ENCODE assay signal across 12 cellular contexts in genomic region chr6:104940238-104940880, GRCh38. TPM values are rescaled to one million over a fixed set of nuclear protein-coding genes. Genes with fewer than 3 reads are reported as not detected.
A peak's percentile ranks its signal among the peaks of the same experiment; 100 is the strongest.
DNase-seq lines count a peak whose midpoint lies in the region; ATAC-seq, FAIRE-seq and TF ChIP-seq lines count a peak whose summit lies in the region.
"Had no signal": no experiment of that assay in that cellular context is flagged by ENCODE, and none has a peak within 500 bp of the region (broad histone marks: within the 10 kb centered on the region; RNA-seq: fewer than 3 reads in every experiment).

No MANE protein-coding gene starts in this region.

- H3K36me3 ChIP-seq in HepG2 (replicated peaks in 1 of 2; ENCODE audit: control insufficient read depth in 1 of 2, insufficient read depth in 2 of 2, low read length in 2 of 2), result no peaks in the 10 kb centered on the region
- no peaks in the 10 kb centered on the region for H3K36me3 ChIP-seq in right lobe of liver
- no peaks in the 10 kb centered on the region for H3K36me3 ChIP-seq in endothelial cell of umbilical vein (ENCODE audit: control insufficient read depth in 2 of 2, extremely low read depth in 1 of 2, insufficient read depth in 2 of 2, low read length in 2 of 2)
- H3K36me3 ChIP-seq in thymus (ENCODE audit: control insufficient read depth, insufficient read depth), result no peaks in the 10 kb centered on the region

- H3K27me3 Mint-ChIP-seq in naive B cell, result peaks cover 28 to 41% (median 34%) of the 10 kb centered on the region in 3 donors

- H2AFZ ChIP-seq in HepG2 (ENCODE audit: low read length) (peak overlapping the region; percentile 30), endothelial cell of umbilical vein (ENCODE audit: low read depth, low read length) (peak overlapping the region; percentile 89)

- H3K27ac Mint-ChIP-seq in naive B cell, result no peak overlapping the region
- H3K27ac Mint-ChIP-seq: HFFc6 had no signal

- H3K27me3 ChIP-seq in HepG2 (ENCODE audit: control insufficient read depth in 1 of 2, insufficient read depth in 2 of 2, low read length in 2 of 2) (no peaks in the 10 kb centered on the region), right lobe of liver (peaks cover 11 to 12% of the 10 kb centered on the region in 2 donors), endothelial cell of umbilical vein (ENCODE audit: control insufficient read depth in 2 of 2, insufficient read depth in 2 of 2, low read length in 2 of 2) (peaks cover 12 to 53% of the 10 kb centered on the region in 2 experiments), thymus (ENCODE audit: control insufficient read depth, insufficient read depth) (peaks cover 25% of the 10 kb centered on the region)

- H3K27ac ChIP-seq in HepG2 (ENCODE audit: extremely low read length, insufficient read depth, low read length) (peak overlapping the region; percentile 88), right lobe of liver (no peak overlapping the region), endothelial cell of umbilical vein (ENCODE audit: insufficient read depth, low read depth, low read length) (no peak overlapping the region), thymus (ENCODE audit: low read depth) (no peak overlapping the region)

- 43% methylated on average over 4 of the region's 87 CpGs for WGBS in HepG2 (ENCODE audit: low lambda C conversion rate)
- 40% methylated on average over 1 of the region's 87 CpGs for WGBS in right lobe of liver (ENCODE audit: insufficient coverage, low coverage, low lambda C conversion rate, missing lambda C conversion rate)
- WGBS in thymus, result 20% methylated on average over 87 of the region's 87 CpGs

- H3K9me3 ChIP-seq in HepG2 (ENCODE audit: low read length) (no peaks in the 10 kb centered on the region), right lobe of liver (no peaks in the 10 kb centered on the region), endothelial cell of umbilical vein (replicated peaks; ENCODE audit: control insufficient read depth, insufficient read depth, low read length) (no peaks in the 10 kb centered on the region), thymus (ENCODE audit: control insufficient read depth) (peaks cover 9% of the 10 kb centered on the region)

- H3K4me1 ChIP-seq in HepG2 (ENCODE audit: insufficient read depth, low read length) (peaks cover 12% of the 10 kb centered on the region), right lobe of liver (peaks cover 0 to 3% (median 0%) of the 10 kb centered on the region in 4 donors), endothelial cell of umbilical vein (ENCODE audit: control insufficient read depth, extremely low read depth, insufficient read depth, low read length) (peaks cover 4% of the 10 kb centered on the region), thymus (ENCODE audit: control insufficient read depth, insufficient read depth, low read length) (peaks cover 5% of the 10 kb centered on the region)

- H3K4me2 ChIP-seq in HepG2 (ENCODE audit: low read depth, low read length) (peak overlapping the region; percentile 92), endothelial cell of umbilical vein (ENCODE audit: insufficient read depth, low read length) (peak overlapping the region; percentile 69)

- TF ChIP-seq RAD21 in HepG2 (CRISPR knock-in tag; IDR thresholded peaks at IDR 0.05), result 0 out of 2 replicates have a peak, but pooled peaks have one; percentile 14

- ATAC-seq in HepG2 (peak; percentile 83), right lobe of liver (no peak), naive B cell (ENCODE audit: low read depth in 2 of 2) (no peak)

- peaks cover 0 to 22% (median 9%) of the 10 kb centered on the region in 7 donors for H3K9me3 Mint-ChIP-seq in naive B cell
- H3K9me3 Mint-ChIP-seq: HFFc6 had no signal

- H3K4me3 ChIP-seq in HepG2 (replicated peaks in 1 of 3; ENCODE audit: insufficient read depth in 1 of 3, low read depth in 2 of 3, low read length in 3 of 3), result peak overlapping the region; percentile 74 to 92 (median 76)
- peak overlapping the region in 1 of 3 donors; percentile 34 for H3K4me3 ChIP-seq in right lobe of liver
- H3K4me3 ChIP-seq in endothelial cell of umbilical vein (replicated peaks in 1 of 3; ENCODE audit: insufficient read depth in 1 of 3, low read depth in 1 of 3, low read length in 3 of 3), result peak overlapping the region in 2 of 3 experiments; percentile 38 to 42
- peak overlapping the region; percentile 36 for H3K4me3 ChIP-seq in thymus (ENCODE audit: low read length)

- H3K9me1 ChIP-seq in endothelial cell of umbilical vein (replicated peaks; ENCODE audit: control insufficient read depth, extremely low read depth, insufficient read depth, low read length), result no peaks in the 10 kb centered on the region

- CTCF ChIA-PET in HepG2 (lab: Yijun Ruan, JAX; ENCODE audit: low intra/inter-chr PET ratio, low total read pairs) (interaction anchor here (2.4 kb wide), 1 partner anchor 137 kb away, joined by 33 read pairs; no protein-coding TSS in a partner anchor), endothelial cell of umbilical vein (lab: Charles Lee) (interaction anchor here (0.9 to 3.7 kb wide), 5 partner anchors 15 to 151 kb away, joined by 3 to 34 read pairs (median 3); partner anchors contain the start of gene LIN28B), HEK293T (lab: Yijun Ruan, JAX) (no interaction called here)

- H3K4me1 Mint-ChIP-seq in naive B cell, result peaks cover 0 to 7% (median 4%) of the 10 kb centered on the region in 3 donors

- peak overlapping the region in 6 of 8 donors; percentile 19 to 75 (median 42) for H3K4me3 Mint-ChIP-seq in naive B cell
- H3K4me3 Mint-ChIP-seq: HFFc6 had no signal

- in situ Hi-C loops in HepG2 (cut with HindIII; ENCODE audit: extremely low pct_ligation_motif_present, low pct_unique_long_range_greater_than_20kb), result loop anchor here (5.0 kb wide), 1 partner anchor 137 kb away; no protein-coding TSS in a partner anchor

- intact Hi-C loops in HepG2 (cut with micrococcal nuclease; ENCODE audit: unreplicated experiment), result loop anchor here (2.0 kb wide), 1 partner anchor 14 kb away; no protein-coding TSS in a partner anchor
- intact Hi-C loops in right lobe of liver (cut with DNase I), result no loop called here
- intact Hi-C loops in endothelial cell of umbilical vein (cut with micrococcal nuclease), result loop anchor here (2.0 to 5.0 kb wide), 4 partner anchors 83 to 1362 kb away; partner anchors contain the start of gene HACE1

- no peak for TF ChIP-seq EP300 in HepG2 (IDR thresholded peaks at IDR 0.05; ENCODE audit: low read depth in 2 of 2, low read length in 2 of 2)
- TF ChIP-seq EP300 in HepG2 (CRISPR knock-in tag; IDR thresholded peaks at IDR 0.05; ENCODE audit: borderline replicate concordance), result no peak

- TF ChIP-seq POLR2A in HepG2 (IDR thresholded peaks at IDR 0.05; ENCODE audit: insufficient read depth in 1 of 2, low read depth in 2 of 2, low read length in 2 of 2) (peak; percentile 20 to 24; a peak in 1 of 4 replicates), right lobe of liver (IDR thresholded peaks at IDR 0.05) (no peak), endothelial cell of umbilical vein (IDR thresholded peaks at IDR 0.05; ENCODE audit: low read depth, low read length) (no peak)

- H4K20me1 ChIP-seq in HepG2 (ENCODE audit: insufficient read depth, low read length) (no peaks in the 10 kb centered on the region), endothelial cell of umbilical vein (replicated peaks; ENCODE audit: control insufficient read depth, extremely low read depth, insufficient read depth, low read length) (no peaks in the 10 kb centered on the region)

- no TSS peak for BruUV-seq in HepG2 (replicated peaks; lab: Mats Ljungman, UMichigan)
- BruUV-seq in endothelial cell of umbilical vein (replicated peaks; lab: Mats Ljungman, UMichigan), result no TSS peak

- dilution Hi-C loops in endothelial cell of umbilical vein (cut with MboI; ENCODE audit: extremely low pct_ligation_motif_present, low sequenced_read_pairs), result no loop called here

- TF ChIP-seq CTCF in HepG2 (CRISPR knock-in tag; IDR thresholded peaks at IDR 0.05), result no peak
- TF ChIP-seq CTCF in right lobe of liver (IDR thresholded peaks at IDR 0.05), result no peak
- no peak for TF ChIP-seq CTCF in endothelial cell of umbilical vein (IDR thresholded peaks at IDR 0.05; ENCODE audit: extremely low read depth in 1 of 2, insufficient read depth in 1 of 2, low read depth in 1 of 2, low read length in 2 of 2)

- no peaks in the 10 kb centered on the region for H3K36me3 Mint-ChIP-seq in naive B cell

- H3K9ac ChIP-seq in HepG2 (ENCODE audit: insufficient read depth, low read depth, low read length) (peak overlapping the region; percentile 82), endothelial cell of umbilical vein (replicated peaks; ENCODE audit: extremely low read depth, insufficient read depth, low read length) (no peak overlapping the region)

- DNase-seq in HepG2 (ENCODE audit: low spot score) (peak; percentile 54), right lobe of liver (no peak), endothelial cell of umbilical vein (ENCODE audit: low read depth, low spot score) (no peak), naive B cell (no peak), NCI-H748 treated with DMSO at 0.1 percent for 48 hours (lab: John Stamatoyannopoulos, UW) (no peak), HEK293T (ENCODE audit: extremely low spot score) (no peak), NCI-H1105 (lab: John Stamatoyannopoulos, UW) (no peak)
- DNase-seq: HFFc6 had no signal

- POLR2A ChIA-PET in HepG2 (lab: Yijun Ruan, JAX), result interaction anchor here (1.0 to 2.2 kb wide), 3 partner anchors 15 to 81 kb away, joined by 3 to 7 read pairs (median 5); partner anchors contain the start of gene LIN28B
- POLR2A ChIA-PET in endothelial cell of umbilical vein (lab: Charles Lee), result no interaction called here
- POLR2A ChIA-PET in HEK293T (lab: Yijun Ruan, JAX), result no interaction called here

- FAIRE-seq in HepG2 (lab: Jason Lieb, UNC) (no peak), endothelial cell of umbilical vein (lab: Jason Lieb, UNC) (no peak)
- FAIRE-seq: GM18507 had no signal

- H3K79me2 ChIP-seq in HepG2 (ENCODE audit: insufficient read depth, low read length), result peaks cover 32% of the 10 kb centered on the region
- H3K79me2 ChIP-seq in endothelial cell of umbilical vein (ENCODE audit: control insufficient read depth, insufficient read depth, low read length), result no peaks in the 10 kb centered on the region

RNA-seq across cellular contexts. Expression of gene LIN28B, which starts 16.5 kb away (rescaled TPM):
- total RNA-seq in HepG2 (2016; rRNA removed; fragmentation: Illumina TruSeq; extraction: Trizol), result 56.8 and 100 TPM in 2 replicates
- total RNA-seq in HepG2 (2016; cell fraction: cytosol; rRNA removed; fragmentation: Illumina TruSeq; extraction: Trizol; ENCODE audit: low read depth), result 13.7 and 13.8 TPM in 2 replicates
- total RNA-seq in HepG2 (2016; cell fraction: insoluble cytoplasmic fraction; rRNA removed; fragmentation: Illumina TruSeq; extraction: Trizol), result 57.6 and 96.8 TPM in 2 replicates
- 35.2 and 40.8 TPM in 2 replicates for total RNA-seq in HepG2 (2016; cell fraction: membrane; rRNA removed; fragmentation: Illumina TruSeq; extraction: Trizol)
- 41.3 and 44.0 TPM in 2 replicates for total RNA-seq in HepG2 (2016; cell fraction: nucleus; rRNA removed; fragmentation: Illumina TruSeq; extraction: Trizol)
- polyA plus RNA-seq in HepG2 (2011; rRNA removed), result 8.8 and 14.5 TPM in 2 replicates
- 6.2 and 8.3 TPM in 2 replicates for polyA plus RNA-seq in HepG2 (2011; cell fraction: cytosol; rRNA removed)
- polyA plus RNA-seq in HepG2 (2011; cell fraction: nucleus; rRNA removed), result 4.0 and 4.5 TPM in 2 replicates
- polyA plus RNA-seq in HepG2 (2012), result 14.9 and 19.0 TPM in 2 replicates
- 2.5 and 2.6 TPM in 2 replicates for polyA plus RNA-seq in HepG2 (2016; cell fraction: cytosol; fragmentation: Illumina TruSeq; extraction: Trizol; ENCODE audit: low read depth)
- 60.7 and 65.9 TPM in 2 replicates for polyA plus RNA-seq in HepG2 (2016; cell fraction: insoluble cytoplasmic fraction; fragmentation: Illumina TruSeq; extraction: Trizol; ENCODE audit: low read depth)
- polyA plus RNA-seq in HepG2 (2016; cell fraction: membrane; fragmentation: Illumina TruSeq; extraction: Trizol; ENCODE audit: low read depth), result 14.5 and 15.6 TPM in 2 replicates
- 29.8 and 30.3 TPM in 2 replicates for polyA plus RNA-seq in HepG2 (2016; cell fraction: nucleus; fragmentation: Illumina TruSeq; extraction: Trizol; ENCODE audit: insufficient read depth, low read depth)
- polyA minus RNA-seq in HepG2 (2011; rRNA and poly(A)+ RNA removed; ENCODE audit: low replicate concordance), result 0.07 and 15.4 TPM in 2 replicates
- 22.1 and 22.7 TPM in 2 replicates for polyA minus RNA-seq in HepG2 (2011; cell fraction: cytosol; rRNA and poly(A)+ RNA removed)
- 19.1 and 20.3 TPM in 2 replicates for polyA minus RNA-seq in HepG2 (2011; cell fraction: nucleus; rRNA and poly(A)+ RNA removed)
- not detected for total RNA-seq in right lobe of liver
- total RNA-seq in endothelial cell of umbilical vein, result not detected in 2 replicates
- polyA plus RNA-seq in endothelial cell of umbilical vein, result not detected in 2 replicates
- not detected in 2 replicates for polyA plus RNA-seq in endothelial cell of umbilical vein (2011; cell fraction: cytosol; rRNA removed)
- 0.05 TPM in 1 of 2 replicates, not detected in the other for polyA plus RNA-seq in endothelial cell of umbilical vein (2011; cell fraction: nucleus; rRNA removed)
- 0.04 TPM in 1 of 2 replicates, not detected in the other for polyA plus RNA-seq in endothelial cell of umbilical vein (2012)
- 0.32 and 0.59 TPM in 2 replicates for polyA minus RNA-seq in endothelial cell of umbilical vein
- not detected for polyA minus RNA-seq in endothelial cell of umbilical vein (2011; cell fraction: cytosol; rRNA and poly(A)+ RNA removed)
- polyA minus RNA-seq in endothelial cell of umbilical vein (2011; cell fraction: nucleus; rRNA and poly(A)+ RNA removed), result not detected in 2 replicates
- polyA plus RNA-seq in naive B cell (ENCODE audit: low read depth in 6 of 6), result not detected
- polyA plus RNA-seq in thymus, result 0.02 TPM
- total RNA-seq: HFFc6; renal cortical epithelial cell; T-helper 2 cell treated with Interferon-gamma antibody and Interleukin-4, amounts not matched to agents 100 ng/mL and 5 ng/mL, for 36 hours had no signal

Comparison
In these comparisons a context has a peak if more than half of its experiments do, and no peak if none do; other contexts are left out.
1. POLR2A ChIP-seq: peak in HepG2 (2 of 2); none in right lobe of liver (single experiment) and endothelial cell of umbilical vein (single experiment).
2. intact Hi-C loops: an anchor here in HepG2 (2.0 kb wide) and endothelial cell of umbilical vein (2.0 to 5.0 kb wide); none called in right lobe of liver.